ENCODE assay signal across 13 cellular contexts in genomic region chr7:76283254-76284159, GRCh38. TPM values are rescaled to one million over a fixed set of nuclear protein-coding genes. Genes with fewer than 3 reads are reported as not detected.
DNase-seq lines count a peak whose midpoint lies in the region; ATAC-seq, FAIRE-seq and TF ChIP-seq lines count a peak whose summit lies in the region.
"Had no signal": no experiment of that assay in that cellular context is flagged by ENCODE, and none has a peak within 500 bp of the region (broad histone marks: within the 10 kb centered on the region; RNA-seq: fewer than 3 reads in every experiment).

No MANE protein-coding gene starts in this region.

- no peak overlapping the region for H2AFZ ChIP-seq in K562 (ENCODE audit: low read depth, low read length)

- H3K4me3 ChIP-seq in right atrium auricular region (peak overlapping the region; percentile 53 to 62), K562 (no peak overlapping the region)
- no peak overlapping the region for H3K4me3 ChIP-seq in naive thymus-derived CD4-positive, alpha-beta T cell (ENCODE audit: low read length)

- peaks cover 6 to 16% (median 14%) of the 10 kb centered on the region in 7 donors for H3K4me1 Mint-ChIP-seq in naive thymus-derived CD4-positive, alpha-beta T cell

- no peak overlapping the region for H3K9ac ChIP-seq in K562 (ENCODE audit: insufficient read depth in 1 of 2, low read depth in 2 of 2, low read length in 2 of 2)

- no peak for TF ChIP-seq RAD21 in K562 (CRISPR knock-in tag; conservative IDR thresholded peaks at IDR 0.05 in 1 of 2, IDR thresholded peaks at IDR 0.05 in 1 of 2)

- TF ChIP-seq POLR2A in K562 (conservative IDR thresholded peaks at IDR 0.05): no peak

- no peak for FAIRE-seq in K562 (lab: Jason Lieb, UNC)

- no peak overlapping the region for H3K4me2 ChIP-seq in K562 (ENCODE audit: insufficient read depth, low read length)

- no peaks in the 10 kb centered on the region for H3K9me3 Mint-ChIP-seq in naive thymus-derived CD4-positive, alpha-beta T cell

- H3K79me2 ChIP-seq in K562 (ENCODE audit: control insufficient read depth, insufficient read depth, low read length): no peaks in the 10 kb centered on the region

- TF ChIP-seq CTCF in right atrium auricular region (IDR thresholded peaks at IDR 0.05): no peak
- TF ChIP-seq CTCF in K562 (IDR thresholded peaks at IDR 0.05 in 2 of 3, conservative IDR thresholded peaks at IDR 0.05 in 1 of 3; ENCODE audit: insufficient read depth in 2 of 3, low read depth in 1 of 3, low read length in 3 of 3): no peak

- in situ Hi-C loops in K562 (cut with MboI): no loop called here

- DNase-seq in right atrium auricular region (ENCODE audit: low spot score): no peak
- DNase-seq in Right ventricle myocardium superior: no peak
- DNase-seq in K562 (ENCODE audit: extremely low read depth in 1 of 4, low spot score in 3 of 4): no peak
- DNase-seq in naive thymus-derived CD4-positive, alpha-beta T cell: no peak
- no peak for DNase-seq in HT-29 (ENCODE audit: low spot score)
- DNase-seq in CD1c-positive myeloid dendritic cell (ENCODE audit: extremely low spot score): no peak
- DNase-seq: DMS153, head of caudate nucleus, NCI-H1417 treated with DMSO at 0.1 percent for 48 hours had no signal

- H3K9me1 ChIP-seq in K562 (ENCODE audit: control insufficient read depth, insufficient read depth, low read length): no peaks in the 10 kb centered on the region

- CTCF ChIA-PET in K562 (lab: Yijun Ruan, JAX; ENCODE audit: low intra/inter-chr PET ratio): interaction anchor here (0.6 kb wide), 1 partner anchor 83 kb away, joined by 4 read pairs; no protein-coding TSS in a partner anchor
- CTCF ChIA-PET in naive thymus-derived CD4-positive, alpha-beta T cell (lab: Charles Lee): no interaction called here

- peaks cover 0 to 6% (median 3%) of the 10 kb centered on the region in 5 donors for H3K36me3 Mint-ChIP-seq in naive thymus-derived CD4-positive, alpha-beta T cell

- TF ChIP-seq EP300 in K562 (IDR thresholded peaks at IDR 0.05; ENCODE audit: low read length): no peak

- H3K4me3 Mint-ChIP-seq in naive thymus-derived CD4-positive, alpha-beta T cell: peak overlapping the region in 9 of 10 donors; percentile 29 to 88 (median 60)

- no peaks in the 10 kb centered on the region for H3K36me3 ChIP-seq in right atrium auricular region
- no peaks in the 10 kb centered on the region for H3K36me3 ChIP-seq in K562 (ENCODE audit: control insufficient read depth, insufficient read depth, low read length)
- H3K36me3 ChIP-seq in naive thymus-derived CD4-positive, alpha-beta T cell (ENCODE audit: control insufficient read depth in 2 of 3, insufficient read depth in 3 of 3, low read length in 3 of 3): no peaks in the 10 kb centered on the region
- H3K36me3 ChIP-seq: cardiac muscle cell, neutrophil had no signal

- intact Hi-C loops in Right ventricle myocardium superior (cut with DNase I) (no loop called here), K562 (cut with micrococcal nuclease) (no loop called here)
- intact Hi-C loops in naive thymus-derived CD4-positive, alpha-beta T cell (cut with micrococcal nuclease): loop anchor here in 1 of 2 donors (5.0 kb wide), 1 partner anchor 34 kb away; no protein-coding TSS in a partner anchor

- no peak for ATAC-seq in Right ventricle myocardium superior (ENCODE audit: poor library complexity)
- ATAC-seq in K562: no peak
- ATAC-seq in naive thymus-derived CD4-positive, alpha-beta T cell: no peak
- no peak for ATAC-seq in HG03442 (IDR thresholded peaks at IDR 0.05; ENCODE audit: unreplicated experiment)
- no peak for ATAC-seq in GM18909 (IDR thresholded peaks at IDR 0.05; ENCODE audit: poor library complexity, unreplicated experiment)

- BruUV-seq in K562 (replicated peaks; lab: Mats Ljungman, UMichigan): no TSS peak

- peak overlapping the region in 1 of 9 donors; percentile 55 for H3K27ac Mint-ChIP-seq in naive thymus-derived CD4-positive, alpha-beta T cell

- WGBS in K562 (ENCODE audit: insufficient coverage, low coverage, missing lambda C conversion rate): 19% methylated on average over 13 of the region's 17 CpGs

- H3K27me3 ChIP-seq in right atrium auricular region: no peaks in the 10 kb centered on the region
- peaks cover 31 to 49% of the 10 kb centered on the region in 2 experiments; a peak in 4 of 5 replicates for H3K27me3 ChIP-seq in K562 (ENCODE audit: control insufficient read depth in 2 of 2, insufficient read depth in 2 of 2, low read length in 2 of 2)
- H3K27me3 ChIP-seq in naive thymus-derived CD4-positive, alpha-beta T cell (ENCODE audit: control insufficient read depth in 2 of 2, insufficient read depth in 2 of 2, low read length in 2 of 2): peaks cover 4 to 6% of the 10 kb centered on the region in 2 donors

- H3K9me3 ChIP-seq in right atrium auricular region: no peaks in the 10 kb centered on the region
- no peaks in the 10 kb centered on the region for H3K9me3 ChIP-seq in K562 (replicated peaks; ENCODE audit: control insufficient read depth, insufficient read depth, low read depth, low read length)
- no peaks in the 10 kb centered on the region for H3K9me3 ChIP-seq in naive thymus-derived CD4-positive, alpha-beta T cell (ENCODE audit: control insufficient read depth in 2 of 3, low read length in 3 of 3)
- H3K9me3 ChIP-seq: neutrophil had no signal

- peaks cover 22 to 53% (median 30%) of the 10 kb centered on the region in 5 donors for H3K27me3 Mint-ChIP-seq in naive thymus-derived CD4-positive, alpha-beta T cell

- H3K27ac ChIP-seq in right atrium auricular region (peak overlapping the region in 1 of 2 donors; percentile 69), K562 (ENCODE audit: extremely low read depth, low read depth, low read length) (no peak overlapping the region)
- no peak overlapping the region for H3K27ac ChIP-seq in naive thymus-derived CD4-positive, alpha-beta T cell (ENCODE audit: low read depth, low read length)
- H3K27ac ChIP-seq: cardiac muscle cell, neutrophil had no signal

- H3K4me1 ChIP-seq in right atrium auricular region: peaks cover 0 to 18% of the 10 kb centered on the region in 2 donors
- H3K4me1 ChIP-seq in K562 (replicated peaks in 1 of 2; ENCODE audit: control insufficient read depth in 2 of 2, insufficient read depth in 2 of 2, low read length in 2 of 2): peaks cover 0 to 40% of the 10 kb centered on the region in 2 experiments; a peak in 3 of 5 replicates
- peaks cover 6 to 10% of the 10 kb centered on the region in 2 donors for H3K4me1 ChIP-seq in naive thymus-derived CD4-positive, alpha-beta T cell (ENCODE audit: control insufficient read depth in 2 of 2, insufficient read depth in 2 of 2, low read length in 2 of 2)

- POLR2A ChIA-PET in K562 (lab: Yijun Ruan, JAX): interaction anchor here (0.6 kb wide), 1 partner anchor 439 kb away, joined by 4 read pairs; no protein-coding TSS in a partner anchor
- POLR2A ChIA-PET in naive thymus-derived CD4-positive, alpha-beta T cell (lab: Charles Lee): interaction anchor here (0.8 kb wide), 1 partner anchor 66 kb away, joined by 3 read pairs; no protein-coding TSS in a partner anchor

- no peaks in the 10 kb centered on the region for H4K20me1 ChIP-seq in K562 (replicated peaks; ENCODE audit: control insufficient read depth, insufficient read depth, low read length)

TF ChIP-seq in K562, 482 proteins besides CTCF, POLR2A, EP300 and RAD21 (continues in another document):
- TF ChIP-seq ZNF780A (CRISPR knock-in tag; IDR thresholded peaks at IDR 0.05) (no peak), TCF3 (CRISPR knock-in tag; IDR thresholded peaks at IDR 0.05) (no peak), PPARD (CRISPR knock-in tag; IDR thresholded peaks at IDR 0.05) (no peak), LCOR (CRISPR knock-in tag; IDR thresholded peaks at IDR 0.05) (no peak), ZNF740 (CRISPR knock-in tag; IDR thresholded peaks at IDR 0.05) (0 out of 2 replicates have a peak, but pooled peaks have one; percentile 21), ZNF740 (tag; IDR thresholded peaks at IDR 0.05) (no peak), BRD9 (IDR thresholded peaks at IDR 0.05; ENCODE audit: low read depth, partially characterized antibody) (no peak)

RNA-seq across cellular contexts. Expression of gene HSPB1, which starts 19.0 kb away (rescaled TPM):
- 1,000 to 10,000 TPM; 1,006 to 1,433 TPM for total RNA-seq in right atrium auricular region
- total RNA-seq in Right ventricle myocardium superior: 2,459 TPM
- total RNA-seq in K562 (2011; cell fraction: chromatin; rRNA removed; ENCODE audit: low replicate concordance): 7.2 and 18.6 TPM in 2 replicates
- 37.0 and 39.4 TPM in 2 replicates for total RNA-seq in K562 (2011; cell fraction: nucleolus; rRNA removed)
- 25.3 and 28.7 TPM in 2 replicates for total RNA-seq in K562 (2011; cell fraction: nucleoplasm; rRNA removed)
- 138 and 216 TPM in 2 replicates for total RNA-seq in K562 (2014; rRNA removed)
- 16.0 and 27.1 TPM in 2 replicates for total RNA-seq in K562 (2014; rRNA removed; fragmentation: Illumina TruSeq; extraction: Trizol)
- total RNA-seq in K562 (2015; rRNA removed; fragmentation: Illumina TruSeq; extraction: Trizol): 180 TPM in 2 replicates
- total RNA-seq in K562 (2021): 522 and 565 TPM in 2 replicates
- polyA plus RNA-seq in K562 (2011; rRNA removed): 44.8 and 88.9 TPM in 2 replicates
- 114 and 636 TPM in 2 replicates for polyA plus RNA-seq in K562 (2011; cell fraction: cytosol; rRNA removed)
- polyA plus RNA-seq in K562 (2011; cell fraction: nucleus; rRNA removed): 55.5 and 127 TPM in 2 replicates
- 343 and 551 TPM in 2 replicates for polyA plus RNA-seq in K562 (2012)
- 258 and 607 TPM in 2 replicates for polyA plus RNA-seq in K562 (2014; fragmentation: Illumina TruSeq; extraction: Trizol)
- 100 to 1,000 TPM in 1 of 2 experiments, 10 to 100 TPM in 1; 97.3 to 128 TPM for polyA plus RNA-seq in K562 (2014; fragmentation: Nextera tagmentation; extraction: Ambion mirVana)
- 283 and 298 TPM in 2 replicates for polyA plus RNA-seq in K562 (2014; rRNA removed)
- polyA minus RNA-seq in K562 (2011; rRNA and poly(A)+ RNA removed): 7.3 and 10.1 TPM in 2 replicates
- polyA minus RNA-seq in K562 (2011; cell fraction: cytosol; rRNA and poly(A)+ RNA removed): 107 and 110 TPM in 2 replicates
- 19.9 and 22.8 TPM in 2 replicates for polyA minus RNA-seq in K562 (2011; cell fraction: nucleus; rRNA and poly(A)+ RNA removed)
- 10 to 100 TPM; 26.3 to 47.2 (median 40.5) TPM for total RNA-seq in naive thymus-derived CD4-positive, alpha-beta T cell
- 10 to 100 TPM; 68.6 to 93.5 TPM for polyA plus RNA-seq in naive thymus-derived CD4-positive, alpha-beta T cell
- 116 and 134 TPM in 2 replicates for total RNA-seq in HT-29 (2014; rRNA removed; shearing (Covaris generic))

Comparison
In these comparisons a context has a peak if more than half of its experiments do, and no peak if none do; other contexts are left out.
1. H3K4me3 ChIP-seq: peak in right atrium auricular region (2 of 2); none in K562 (single experiment) and naive thymus-derived CD4-positive, alpha-beta T cell (single experiment).